Comparison of ENCODE assay signal across 32 cellular contexts in genomic region chr17:28530250-28530649, GRCh38. TPM values are rescaled to one million over a fixed set of nuclear protein-coding genes. Genes with fewer than 3 reads are reported as not detected.
"Had no signal": no experiment of that assay in that cellular context is flagged by ENCODE, and none has a peak within 500 bp of the region (broad histone marks: within the 10 kb centered on the region; RNA-seq: fewer than 3 reads in every experiment).

No MANE protein-coding gene starts in this region.

- H3K4me1 ChIP-seq: gastrocnemius medialis, heart right ventricle, left lung had no signal

- H3K4me3 ChIP-seq: colonic mucosa, esophagus squamous epithelium, gastrocnemius medialis, heart right ventricle, left lung, lower lobe of right lung, mucosa of descending colon had no signal

- H3K9me3 ChIP-seq: colonic mucosa, esophagus squamous epithelium, gastrocnemius medialis, heart right ventricle, left lung, lower lobe of right lung, mucosa of descending colon had no signal

- H3K36me3 ChIP-seq: colonic mucosa, gastrocnemius medialis, heart right ventricle, left lung, lower lobe of right lung had no signal

- H3K27me3 ChIP-seq: colonic mucosa, gastrocnemius medialis, left lung had no signal

- DNase-seq: colonic mucosa; cortex of kidney; effector CD8-positive, alpha-beta T cell; effector memory CD8-positive, alpha-beta T cell; endodermal cell; erythroblast; esophagus squamous epithelium; foreskin fibroblast; foreskin melanocyte; gastrocnemius medialis; glutamatergic neuron; head of caudate nucleus; heart right ventricle; hippocampal formation; left cardiac atrium; left ventricle myocardium superior; lower lobe of right lung; mesenchymal stem cell had no signal

- ATAC-seq: effector memory CD8-positive, alpha-beta T cell; esophagus mucosa; gastrocnemius medialis; heart right ventricle; left cardiac atrium; left lung; left ventricle myocardium superior; lower lobe of right lung; mucosa of descending colon had no signal

- H3K27ac ChIP-seq: colonic mucosa, epithelial cell of prostate, esophagus squamous epithelium, gastrocnemius medialis, heart right ventricle, left lung, lower lobe of right lung had no signal

- FAIRE-seq: endometrium, islet of Langerhans, keratinocyte had no signal

RNA-seq across cellular contexts. Expression of gene FOXN1, which starts 24.1 kb away (rescaled TPM):
- total RNA-seq: dermis microvascular lymphatic vessel endothelial cell, endodermal cell, gastrocnemius medialis, glomerular endothelial cell, heart right ventricle, kidney epithelial cell, left cardiac atrium, left ventricle myocardium superior, lung microvascular endothelial cell, mesenteric fat pad, myocyte had no signal
- polyA plus RNA-seq: heart right ventricle had no signal

RNA-seq across cellular contexts. Expression of gene SLC13A2, which starts 56.8 kb away (rescaled TPM):
- total RNA-seq: dermis microvascular lymphatic vessel endothelial cell, endodermal cell, esophagus mucosa, esophagus squamous epithelium, glomerular endothelial cell, heart right ventricle, kidney epithelial cell, left cardiac atrium, left lung, left ventricle myocardium superior, lower lobe of right lung, lung microvascular endothelial cell, mesothelial cell of epicardium, myocyte had no signal
- polyA plus RNA-seq: heart right ventricle, keratinocyte had no signal
